8 cellular contexts compared by ENCODE assay signal in genomic region chr1:113759341-113760101, GRCh38. TPM values are rescaled to one million over a fixed set of nuclear protein-coding genes. Genes with fewer than 3 reads are reported as not detected.
DNase-seq lines count a peak whose midpoint lies in the region; ATAC-seq lines count a peak whose summit lies in the region.

Gene PHTF1, minus strand, starts transcription at chr1:113759486. Its CDS starts 783 bp downstream, at chr1:113758703.

- ATAC-seq in GM18498 (IDR thresholded peaks at IDR 0.05; ENCODE audit: unreplicated experiment) (peak; percentile 89), HG02763 (IDR thresholded peaks at IDR 0.05; ENCODE audit: unreplicated experiment) (peak; percentile 86), T-helper 17 cell (peak; percentile 72), right cardiac atrium (peak; percentile 95 to 97), aorta (ENCODE audit: low FRiP score) (peak; percentile 96)

- H3K9me3 ChIP-seq in T-helper 17 cell (ENCODE audit: control insufficient read depth, low read length, poor library complexity, severe bottlenecking) (no peaks in the 10 kb centered on the region), right cardiac atrium (ENCODE audit: control insufficient read depth, low read length) (no peaks in the 10 kb centered on the region), aorta (ENCODE audit: control insufficient read depth, low read length) (no peaks in the 10 kb centered on the region)

- intact Hi-C loops in right cardiac atrium (cut with DNase I) (loop anchor here in 1 of 4 donors (5.0 kb wide), 1 partner anchor 53 kb away; the partner anchor contains the start of gene RSBN1), aorta (cut with DNase I) (loop anchor here in 1 of 2 donors (5.0 kb wide), 1 partner anchor 53 kb away; the partner anchor contains the start of gene RSBN1)

- peak; percentile 67 to 92 (median 86) for DNase-seq in NCI-H1417 (lab: John Stamatoyannopoulos, UW)
- DNase-seq in T-helper 17 cell: peak; percentile 23 to 52 (median 48)
- DNase-seq in anterior cingulate cortex (lab: John Stamatoyannopoulos, UW): peak in 52 of 58 donors; percentile 14 to 76 (median 52)
- peak; percentile 85 to 91 (median 89) for DNase-seq in right cardiac atrium
- DNase-seq in pulmonary artery endothelial cell (ENCODE audit: low read depth, low spot score): peak; percentile 44
- DNase-seq in aorta: peak; percentile 88 to 94

- under 1% methylated on average over 45 of the region's 45 CpGs for WGBS in right cardiac atrium
- 1% methylated on average over 41 to 45 of the region's 45 CpGs for WGBS in aorta, 2 donors

- peak within 1 kb of the TSS; percentile 91 for H3K27ac Mint-ChIP-seq in T-helper 17 cell

- H3K27ac ChIP-seq in right cardiac atrium (ENCODE audit: low read length): peak within 1 kb of the TSS; percentile 93
- peak within 1 kb of the TSS; percentile 84 to 93 for H3K27ac ChIP-seq in aorta (ENCODE audit: low read depth in 1 of 2, low read length in 2 of 2)

- peaks cover 21% of the 10 kb centered on the region for H3K4me1 Mint-ChIP-seq in T-helper 17 cell

- no peaks in the 10 kb centered on the region for H3K36me3 ChIP-seq in aorta (ENCODE audit: control insufficient read depth in 1 of 2, insufficient read depth in 2 of 2, low read length in 1 of 2)

- H3K4me3 Mint-ChIP-seq in T-helper 17 cell: peak within 1 kb of the TSS; percentile 97

- peak within 1 kb of the TSS; percentile 99 for H3K4me3 ChIP-seq in right cardiac atrium (ENCODE audit: low read length)
- H3K4me3 ChIP-seq in aorta (ENCODE audit: low read length in 2 of 2): peak within 1 kb of the TSS; percentile 91 to 98

- peaks cover 7% of the 10 kb centered on the region for H3K36me3 Mint-ChIP-seq in T-helper 17 cell (ENCODE audit: low read depth)

- H3K4me1 ChIP-seq in right cardiac atrium (ENCODE audit: control insufficient read depth, insufficient read depth, low read length) (no peaks in the 10 kb centered on the region), aorta (ENCODE audit: control insufficient read depth in 1 of 2, insufficient read depth in 2 of 2, low read length in 2 of 2) (no peaks in the 10 kb centered on the region)

- no peaks in the 10 kb centered on the region for H3K27me3 Mint-ChIP-seq in T-helper 17 cell

- H3K27me3 ChIP-seq in right cardiac atrium (ENCODE audit: control insufficient read depth, insufficient read depth) (no peaks in the 10 kb centered on the region), aorta (ENCODE audit: control insufficient read depth in 1 of 2, insufficient read depth in 2 of 2, low read length in 1 of 2) (no peaks in the 10 kb centered on the region)

RNA-seq across cellular contexts. Expression of gene PHTF1, which starts in this region (rescaled TPM):
- 10 to 100 TPM; 14.7 to 17.9 TPM for total RNA-seq in T-helper 17 cell
- total RNA-seq in right cardiac atrium: 1 to 10 TPM; 7.3 to 9.3 (median 9.0) TPM
- polyA plus RNA-seq in right cardiac atrium: 4.5 TPM
- total RNA-seq in pulmonary artery endothelial cell: 39.8 and 59.7 TPM in 2 replicates
- total RNA-seq in aorta: 10 to 100 TPM; 15.0 to 26.3 TPM
- 1 to 10 TPM; 2.8 to 8.7 TPM for polyA plus RNA-seq in aorta

Comparison
In these comparisons a context has a peak if more than half of its experiments do, and no peak if none do; other contexts are left out.
1. Peak in every context shown above with its lines: DNase-seq, ATAC-seq, H3K4me3 ChIP-seq and H3K27ac ChIP-seq.